ENCODE assay signal across 10 cellular contexts in the genomic region with DNA sequence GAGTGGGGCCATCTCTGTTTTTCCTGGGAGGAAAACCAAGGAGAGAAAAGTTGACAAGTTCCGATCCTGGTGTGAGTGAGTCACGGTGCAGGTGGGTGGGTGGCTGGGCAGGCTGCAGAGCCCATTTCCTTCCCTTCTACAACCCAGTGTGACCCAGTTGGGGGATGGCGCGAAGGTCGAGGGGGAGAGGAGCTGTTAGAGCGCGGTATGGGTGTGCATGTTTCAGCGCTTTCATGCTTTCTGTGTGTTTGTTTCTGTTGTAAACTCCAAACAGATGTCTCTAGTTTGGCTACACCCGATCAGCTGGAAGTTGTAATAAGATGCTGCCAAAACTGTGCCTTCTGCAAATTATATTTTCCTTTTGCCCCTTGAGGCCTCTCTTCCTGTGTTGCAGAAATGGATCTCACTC. TPM values are rescaled to one million over a fixed set of nuclear protein-coding genes. Genes with fewer than 3 reads are reported as not detected.
DNase-seq lines count a peak whose midpoint lies in the region; ATAC-seq, FAIRE-seq and TF ChIP-seq lines count a peak whose summit lies in the region.
"Had no signal": no experiment of that assay in that cellular context is flagged by ENCODE, and none has a peak within 500 bp of the region (broad histone marks: within the 10 kb centered on the region; RNA-seq: fewer than 3 reads in every experiment).

No MANE protein-coding gene starts in this region.

- H3K4me3 ChIP-seq in BJ (ENCODE audit: low read depth, low read length), result peak overlapping the region; percentile 1; the same call in 1 of the 2 replicates
- peak overlapping the region; percentile 78 for H3K4me3 ChIP-seq in HFF-Myc (replicated peaks; ENCODE audit: low read depth, low read length)
- no peak overlapping the region for H3K4me3 ChIP-seq in GM12878

- intact Hi-C loops in GM12878 (cut with micrococcal nuclease; ENCODE audit: unreplicated experiment), result loop anchor here (5.0 kb wide), 1 partner anchor 178 kb away; no protein-coding TSS in a partner anchor

- no peak for TF ChIP-seq POLR2A in GM12878 (IDR thresholded peaks at IDR 0.05; ENCODE audit: low read depth, low read length)

- no peak for TF ChIP-seq CTCF in BJ (IDR thresholded peaks at IDR 0.05; ENCODE audit: insufficient read depth, low read depth, low read length)
- no peak for TF ChIP-seq CTCF in HFF-Myc (IDR thresholded peaks at IDR 0.05; ENCODE audit: low read depth, low read length, missing control alignments)
- TF ChIP-seq CTCF in GM12878 (IDR thresholded peaks at IDR 0.05 in 2 of 3, conservative IDR thresholded peaks at IDR 0.05 in 1 of 3; ENCODE audit: control insufficient read depth in 2 of 3, extremely low read depth in 1 of 3, insufficient read depth in 1 of 3, low read depth in 3 of 3, low read length in 3 of 3), result no peak

- peaks cover 65% of the 10 kb centered on the region for H3K4me1 ChIP-seq in GM12878 (ENCODE audit: control insufficient read depth, insufficient read depth, low read length)

- RAD21 ChIA-PET in GM12878 (lab: Charles Lee; ENCODE audit: unreplicated experiment), result no interaction called here

- H3K4me2 ChIP-seq in GM12878 (ENCODE audit: control insufficient read depth, insufficient read depth), result peak overlapping the region; percentile 28

- H3K27ac ChIP-seq in GM12878 (ENCODE audit: control insufficient read depth, insufficient read depth), result peak overlapping the region; percentile 6

- SMC1A ChIA-PET in GM12878 (lab: Charles Lee; ENCODE audit: uncharacterized antibody, unreplicated experiment), result no interaction called here

- no peak for DNase-seq in BJ (ENCODE audit: low read depth)
- peak; percentile 88 for DNase-seq in HFF-Myc (ENCODE audit: extremely low read depth, low read depth)
- DNase-seq in GM12878 (ENCODE audit: low read depth, low spot score), result no peak
- no peak for DNase-seq in naive thymus-derived CD8-positive, alpha-beta T cell
- DNase-seq in DMS153 treated with DMSO at 0.1 percent for 48 hours (lab: John Stamatoyannopoulos, UW; ENCODE audit: unreplicated experiment), result no peak
- DNase-seq: NCI-H526 had no signal

- no TSS peak for BruUV-seq in GM12878 (replicated peaks; lab: Mats Ljungman, UMichigan)

- H2AFZ ChIP-seq in GM12878 (ENCODE audit: control insufficient read depth, low read depth, low read length), result no peak overlapping the region; the same call in 1 of the 2 replicates

- H3K9me3 ChIP-seq in GM12878 (replicated peaks; ENCODE audit: control insufficient read depth, insufficient read depth, low read length), result no peaks in the 10 kb centered on the region

- H3K9ac ChIP-seq in GM12878 (ENCODE audit: control insufficient read depth, insufficient read depth, low read length), result no peak overlapping the region

- POLR2A ChIA-PET in BJ (lab: Charles Lee) (no interaction called here), GM12878 (lab: Charles Lee) (interaction anchor here (0.5 kb wide), 1 partner anchor 79 kb away, joined by 5 read pairs; no protein-coding TSS in a partner anchor)
- POLR2A ChIA-PET in naive thymus-derived CD8-positive, alpha-beta T cell (lab: Charles Lee), result interaction anchor here (0.7 kb wide), 1 partner anchor 56 kb away, joined by 4 read pairs; no protein-coding TSS in a partner anchor

- H4K20me1 ChIP-seq in GM12878 (ENCODE audit: control insufficient read depth, insufficient read depth), result no peaks in the 10 kb centered on the region

- TF ChIP-seq RAD21 in GM12878 (IDR thresholded peaks at IDR 0.05; ENCODE audit: insufficient read depth, low read depth, low read length), result no peak

- H3K27me3 ChIP-seq in BJ (ENCODE audit: control insufficient read depth, insufficient read depth, low read length), result no peaks in the 10 kb centered on the region; the same call in 1 of the 2 replicates
- peaks cover 0 to 5% of the 10 kb centered on the region in 2 experiments; a peak in 2 of 4 replicates for H3K27me3 ChIP-seq in GM12878 (replicated peaks in 1 of 2; ENCODE audit: control insufficient read depth in 2 of 2, insufficient read depth in 2 of 2, low read length in 1 of 2)

- ATAC-seq in GM12878 (no peak), GM21529 (IDR thresholded peaks at IDR 0.05; ENCODE audit: unreplicated experiment) (no peak), HG03175 (IDR thresholded peaks at IDR 0.05; ENCODE audit: unreplicated experiment) (no peak), GM21576 (IDR thresholded peaks at IDR 0.05; ENCODE audit: unreplicated experiment) (no peak)
- ATAC-seq in naive thymus-derived CD8-positive, alpha-beta T cell, result no peak

- H3K79me2 ChIP-seq in GM12878 (ENCODE audit: control insufficient read depth, insufficient read depth, low read length), result no peaks in the 10 kb centered on the region; the same call in 1 of the 2 replicates

- H3K36me3 ChIP-seq in BJ (ENCODE audit: control insufficient read depth, insufficient read depth, low read length) (peaks cover 6% of the 10 kb centered on the region), GM12878 (ENCODE audit: control insufficient read depth in 2 of 2, insufficient read depth in 2 of 2, low read length in 1 of 2) (no peaks in the 10 kb centered on the region)

- no peak for FAIRE-seq in GM12878 (lab: Jason Lieb, UNC)

- CTCF ChIA-PET in BJ (lab: Yijun Ruan, JAX), result interaction anchor here (0.7 to 1.3 kb wide), 6 partner anchors 10 to 581 kb away, joined by 3 to 4 read pairs (median 4); a partner anchor contains a TSS
- CTCF ChIA-PET in GM12878 (lab: Yijun Ruan, JAX), result interaction anchor here (0.6 to 4.8 kb wide), 4 partner anchors 17 to 418 kb away, joined by 3 to 29 read pairs (median 4); a partner anchor contains a TSS

- in situ Hi-C loops in GM12878 (cut with MboI), result loop anchor here (10.0 kb wide), 1 partner anchor 435 kb away; no protein-coding TSS in a partner anchor

- WGBS in GM12878 (ENCODE audit: insufficient coverage, insufficient replicate concordance, low lambda C conversion rate, missing lambda C conversion rate), result 22% methylated on average over 9 of the region's 9 CpGs

- no peaks in the 10 kb centered on the region for H3K9me3 Mint-ChIP-seq in naive thymus-derived CD8-positive, alpha-beta T cell
- H3K9me3 Mint-ChIP-seq: dendritic cell treated with granulocyte-macrophage colony-stimulating factor and Interleukin-4, amounts not matched to agents 40 ng/mL and 50 ng/mL, for 4 days had no signal

- H3K4me1 Mint-ChIP-seq in naive thymus-derived CD8-positive, alpha-beta T cell, result peaks cover 17 to 68% (median 37%) of the 10 kb centered on the region in 4 donors

- H3K4me3 Mint-ChIP-seq in naive thymus-derived CD8-positive, alpha-beta T cell, result peak overlapping the region in 9 of 10 donors; percentile 16 to 96 (median 66)
- H3K4me3 Mint-ChIP-seq: dendritic cell treated with granulocyte-macrophage colony-stimulating factor and Interleukin-4, amounts not matched to agents 40 ng/mL and 50 ng/mL, for 4 days had no signal

- TF ChIP-seq EP300 in GM12878 (IDR thresholded peaks at IDR 0.05; ENCODE audit: borderline replicate concordance in 1 of 2, control insufficient read depth in 1 of 2, low read depth in 2 of 2, low read length in 2 of 2), result no peak

- no peaks in the 10 kb centered on the region for H3K36me3 Mint-ChIP-seq in naive thymus-derived CD8-positive, alpha-beta T cell

- peaks cover 0 to 51% (median 8%) of the 10 kb centered on the region in 5 donors for H3K27me3 Mint-ChIP-seq in naive thymus-derived CD8-positive, alpha-beta T cell

- H3K27ac Mint-ChIP-seq in naive thymus-derived CD8-positive, alpha-beta T cell, result peak overlapping the region in 2 of 10 donors; percentile 31 to 79
- H3K27ac Mint-ChIP-seq: dendritic cell treated with granulocyte-macrophage colony-stimulating factor and Interleukin-4, amounts not matched to agents 40 ng/mL and 50 ng/mL, for 4 days had no signal

RNA-seq across cellular contexts. Expression of a gene that starts 3.8 kb away (rescaled TPM):
- 12.2 and 14.6 TPM in 2 replicates for polyA plus RNA-seq in BJ (2011; rRNA removed)
- polyA minus RNA-seq in BJ (2011; rRNA and poly(A)+ RNA removed), result 3.9 and 4.6 TPM in 2 replicates
- total RNA-seq in GM12878 (2013; cell fraction: nucleolus; rRNA removed), result 0.56 and 0.66 TPM in 2 replicates
- total RNA-seq in GM12878 (2014; rRNA removed), result 2.5 and 3.5 TPM in 2 replicates
- total RNA-seq in GM12878 (2014; rRNA removed; fragmentation: Illumina TruSeq; extraction: Trizol), result 0.88 and 0.94 TPM in 2 replicates
- total RNA-seq in GM12878 (2021), result 4.2 and 5.0 TPM in 2 replicates
- 1.1 TPM for polyA plus RNA-seq in GM12878 (2011; ENCODE audit: low read depth)
- 0.92 and 1.0 TPM in 2 replicates for polyA plus RNA-seq in GM12878 (2011; rRNA removed)
- polyA plus RNA-seq in GM12878 (2011; cell fraction: cytosol; rRNA removed), result 1.5 and 2.5 TPM in 2 replicates
- 6.0 and 6.2 TPM in 2 replicates for polyA plus RNA-seq in GM12878 (2011; cell fraction: nucleus; rRNA removed)
- polyA plus RNA-seq in GM12878 (2012), result 5.4 and 5.6 TPM in 2 replicates
- polyA plus RNA-seq in GM12878 (2014; fragmentation: Illumina TruSeq; extraction: Trizol), result 0.41 and 1.00 TPM in 2 replicates
- polyA plus RNA-seq in GM12878 (2014; fragmentation: Nextera tagmentation; extraction: Ambion mirVana), result under 1 TPM; 0.27 to 0.58 TPM
- 3.7 and 4.8 TPM in 2 replicates for polyA plus RNA-seq in GM12878 (2014; rRNA removed)
- polyA plus RNA-seq in GM12878 (2016; fragmentation: Nextera tagmentation; extraction: Ambion mirVana), result 1 to 10 TPM; 1.3 to 1.6 TPM
- polyA minus RNA-seq in GM12878 (2011; rRNA and poly(A)+ RNA removed), result 0.37 and 0.82 TPM in 2 replicates
- polyA minus RNA-seq in GM12878 (2011; cell fraction: cytosol; rRNA and poly(A)+ RNA removed), result 1.5 and 1.7 TPM in 2 replicates
- 1.9 and 4.5 TPM in 2 replicates for polyA minus RNA-seq in GM12878 (2011; cell fraction: nucleus; rRNA and poly(A)+ RNA removed)
- total RNA-seq in naive thymus-derived CD8-positive, alpha-beta T cell, result 1 to 10 TPM; 3.5 to 3.8 TPM
- 1 to 10 TPM in 1 of 3 donors, under 1 TPM in 2; 0.40 to 1.1 (median 0.53) TPM for polyA plus RNA-seq in naive thymus-derived CD8-positive, alpha-beta T cell

RNA-seq across cellular contexts. Expression of a gene that starts 17.5 kb away (rescaled TPM):
- 23.9 and 35.4 TPM in 2 replicates for polyA plus RNA-seq in BJ (2011; rRNA removed)
- 21.9 and 35.2 TPM in 2 replicates for polyA minus RNA-seq in BJ (2011; rRNA and poly(A)+ RNA removed)
- 90.2 and 98.4 TPM in 2 replicates for total RNA-seq in GM12878 (2013; cell fraction: nucleolus; rRNA removed)
- 56.1 and 59.3 TPM in 2 replicates for total RNA-seq in GM12878 (2014; rRNA removed)
- total RNA-seq in GM12878 (2014; rRNA removed; fragmentation: Illumina TruSeq; extraction: Trizol), result 57.0 and 58.6 TPM in 2 replicates
- total RNA-seq in GM12878 (2021), result 29.8 and 30.0 TPM in 2 replicates
- polyA plus RNA-seq in GM12878 (2011; ENCODE audit: low read depth), result 29.4 TPM
- 68.0 and 75.6 TPM in 2 replicates for polyA plus RNA-seq in GM12878 (2011; rRNA removed)
- polyA plus RNA-seq in GM12878 (2011; cell fraction: cytosol; rRNA removed), result 47.1 and 48.5 TPM in 2 replicates
- 96.0 and 133 TPM in 2 replicates for polyA plus RNA-seq in GM12878 (2011; cell fraction: nucleus; rRNA removed)
- 24.1 and 28.7 TPM in 2 replicates for polyA plus RNA-seq in GM12878 (2012)
- polyA plus RNA-seq in GM12878 (2014; fragmentation: Illumina TruSeq; extraction: Trizol), result 65.8 and 76.8 TPM in 2 replicates
- 10 to 100 TPM; 14.3 to 23.5 TPM for polyA plus RNA-seq in GM12878 (2014; fragmentation: Nextera tagmentation; extraction: Ambion mirVana)
- polyA plus RNA-seq in GM12878 (2014; rRNA removed), result 42.7 and 51.0 TPM in 2 replicates
- 10 to 100 TPM; 52.9 to 55.8 TPM for polyA plus RNA-seq in GM12878 (2016; fragmentation: Nextera tagmentation; extraction: Ambion mirVana)
- polyA minus RNA-seq in GM12878 (2011; rRNA and poly(A)+ RNA removed), result 77.9 and 79.7 TPM in 2 replicates
- 20.4 and 21.8 TPM in 2 replicates for polyA minus RNA-seq in GM12878 (2011; cell fraction: cytosol; rRNA and poly(A)+ RNA removed)
- polyA minus RNA-seq in GM12878 (2011; cell fraction: nucleus; rRNA and poly(A)+ RNA removed), result 44.2 and 51.9 TPM in 2 replicates
- 10 to 100 TPM; 87.7 to 97.5 TPM for total RNA-seq in naive thymus-derived CD8-positive, alpha-beta T cell
- polyA plus RNA-seq in naive thymus-derived CD8-positive, alpha-beta T cell, result 10 to 100 TPM; 23.0 to 42.8 (median 24.8) TPM

RNA-seq across cellular contexts. Expression of a gene that starts 56.3 kb away (rescaled TPM):
- polyA plus RNA-seq in BJ (2011; rRNA removed), result 11.7 and 17.7 TPM in 2 replicates
- polyA minus RNA-seq in BJ (2011; rRNA and poly(A)+ RNA removed), result 8.9 and 9.6 TPM in 2 replicates
- 9.1 and 10.0 TPM in 2 replicates for total RNA-seq in GM12878 (2013; cell fraction: nucleolus; rRNA removed)
- 4.0 and 7.6 TPM in 2 replicates for total RNA-seq in GM12878 (2014; rRNA removed)
- total RNA-seq in GM12878 (2014; rRNA removed; fragmentation: Illumina TruSeq; extraction: Trizol), result 2.9 and 3.1 TPM in 2 replicates
- 7.3 and 8.4 TPM in 2 replicates for total RNA-seq in GM12878 (2021)
- polyA plus RNA-seq in GM12878 (2011; ENCODE audit: low read depth), result 4.9 TPM
- polyA plus RNA-seq in GM12878 (2011; rRNA removed), result 0.57 and 0.69 TPM in 2 replicates
- 1.1 and 1.2 TPM in 2 replicates for polyA plus RNA-seq in GM12878 (2011; cell fraction: cytosol; rRNA removed)
- 5.0 and 5.2 TPM in 2 replicates for polyA plus RNA-seq in GM12878 (2011; cell fraction: nucleus; rRNA removed)
- 6.6 and 7.0 TPM in 2 replicates for polyA plus RNA-seq in GM12878 (2012)
- polyA plus RNA-seq in GM12878 (2014; fragmentation: Illumina TruSeq; extraction: Trizol), result 2.9 and 4.9 TPM in 2 replicates
- 1 to 10 TPM in 1 of 2 experiments, under 1 TPM in 1; 0.89 to 1.1 TPM for polyA plus RNA-seq in GM12878 (2014; fragmentation: Nextera tagmentation; extraction: Ambion mirVana)
- polyA plus RNA-seq in GM12878 (2014; rRNA removed), result 7.7 and 8.3 TPM in 2 replicates
- 1 to 10 TPM; 1.9 to 4.1 TPM for polyA plus RNA-seq in GM12878 (2016; fragmentation: Nextera tagmentation; extraction: Ambion mirVana)
- 0.51 and 2.2 TPM in 2 replicates for polyA minus RNA-seq in GM12878 (2011; rRNA and poly(A)+ RNA removed)
- 1.3 TPM in 1 of 2 replicates, not detected in the other for polyA minus RNA-seq in GM12878 (2011; cell fraction: cytosol; rRNA and poly(A)+ RNA removed)
- polyA minus RNA-seq in GM12878 (2011; cell fraction: nucleus; rRNA and poly(A)+ RNA removed), result 1.1 and 1.5 TPM in 2 replicates
- 1 to 10 TPM; 3.4 to 4.6 TPM for total RNA-seq in naive thymus-derived CD8-positive, alpha-beta T cell
- 1 to 10 TPM in 2 of 3 donors, under 1 TPM in 1; 0.14 to 2.0 (median 1.6) TPM for polyA plus RNA-seq in naive thymus-derived CD8-positive, alpha-beta T cell
